26 cellular contexts compared by ENCODE assay signal in the genomic region with DNA sequence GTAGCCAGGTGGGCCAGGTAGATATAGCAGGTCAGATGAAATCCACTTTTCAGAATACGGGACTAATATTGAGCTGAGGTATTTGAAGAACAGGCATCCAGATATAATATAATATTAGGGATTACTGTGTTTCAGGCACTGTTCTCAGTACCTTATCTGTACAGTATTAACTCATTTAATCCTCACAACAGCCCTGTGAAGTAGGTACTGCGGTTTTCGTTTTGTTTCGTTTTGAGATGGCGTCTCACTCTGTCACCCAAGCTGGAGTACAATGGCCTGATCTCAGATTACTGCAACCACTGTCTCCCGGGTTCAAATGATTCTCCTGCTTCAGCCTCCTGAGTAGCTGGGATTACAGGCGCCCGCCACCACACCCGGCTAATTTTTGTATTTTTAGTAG.
DNase-seq lines count a peak whose midpoint lies in the region; ATAC-seq, FAIRE-seq and TF ChIP-seq lines count a peak whose summit lies in the region.
"Had no signal": no experiment of that assay in that cellular context is flagged by ENCODE, and none has a peak within 500 bp of the region (broad histone marks: within the 10 kb centered on the region; RNA-seq: fewer than 3 reads in every experiment).

No MANE protein-coding gene starts in this region.

- RAD21 ChIA-PET in GM12878 (lab: Charles Lee; ENCODE audit: unreplicated experiment), result interaction anchor here (0.6 to 1.1 kb wide), 2 partner anchors 19 to 158 kb away, joined by 3 read pairs; no protein-coding TSS in a partner anchor

- WGBS in GM12878 (ENCODE audit: insufficient coverage, insufficient replicate concordance, low lambda C conversion rate, missing lambda C conversion rate), result 26% methylated on average over 9 of the region's 9 CpGs

- no TSS peak for BruUV-seq in GM12878 (replicated peaks; lab: Mats Ljungman, UMichigan)

- H3K27me3 ChIP-seq in GM12878 (replicated peaks in 1 of 2; ENCODE audit: control insufficient read depth in 2 of 2, insufficient read depth in 2 of 2, low read length in 1 of 2), result no peaks in the 10 kb centered on the region
- peaks cover 0 to 80% (median 17%) of the 10 kb centered on the region in 45 donors for H3K27me3 ChIP-seq in dorsolateral prefrontal cortex
- H3K27me3 ChIP-seq: pancreas, upper lobe of right lung had no signal

- no peak for TF ChIP-seq RAD21 in GM12878 (IDR thresholded peaks at IDR 0.05; ENCODE audit: insufficient read depth, low read depth, low read length)

- TF ChIP-seq POLR2A in GM12878 (IDR thresholded peaks at IDR 0.05; ENCODE audit: low read depth, low read length), result no peak

- no peaks in the 10 kb centered on the region for H3K4me1 ChIP-seq in GM12878 (ENCODE audit: control insufficient read depth, insufficient read depth, low read length)
- H3K4me1 ChIP-seq: Caco-2, heart left ventricle, pancreas, upper lobe of right lung had no signal

- H3K27ac ChIP-seq in GM12878 (ENCODE audit: control insufficient read depth, insufficient read depth) (no peak overlapping the region), dorsolateral prefrontal cortex (no peak overlapping the region)
- H3K27ac ChIP-seq: heart left ventricle, pancreas, upper lobe of right lung had no signal

- TF ChIP-seq CTCF in GM12878 (IDR thresholded peaks at IDR 0.05 in 2 of 3, conservative IDR thresholded peaks at IDR 0.05 in 1 of 3; ENCODE audit: control insufficient read depth in 2 of 3, extremely low read depth in 1 of 3, insufficient read depth in 1 of 3, low read depth in 3 of 3, low read length in 3 of 3), result no peak
- no peak for TF ChIP-seq CTCF in dorsolateral prefrontal cortex (IDR thresholded peaks at IDR 0.05 in 54 of 56, conservative IDR thresholded peaks at IDR 0.05 in 2 of 56; ENCODE audit: low read depth in 1 of 56, partially characterized antibody in 56 of 56)

- H3K4me3 ChIP-seq in GM12878 (no peak overlapping the region), dorsolateral prefrontal cortex (no peak overlapping the region)
- H3K4me3 ChIP-seq: heart left ventricle, K562, pancreas, upper lobe of right lung had no signal

- no peak for FAIRE-seq in GM12878 (lab: Jason Lieb, UNC)
- FAIRE-seq: K562, keratinocyte, pancreas, small intestine had no signal

- no peak overlapping the region for H3K9ac ChIP-seq in GM12878 (ENCODE audit: control insufficient read depth, insufficient read depth, low read length)

- peak; percentile 65 for ATAC-seq in GM18520 (IDR thresholded peaks at IDR 0.05; ENCODE audit: unreplicated experiment)
- ATAC-seq in GM21526 (IDR thresholded peaks at IDR 0.05; ENCODE audit: low FRiP score, unreplicated experiment), result peak; percentile 67
- peak; percentile 64 for ATAC-seq in HG03175 (IDR thresholded peaks at IDR 0.05; ENCODE audit: unreplicated experiment)
- ATAC-seq in GM12878, result peak; percentile 67
- ATAC-seq: activated CD8-positive, alpha-beta T cell treated with anti-CD3 and anti-CD28 coated beads, Interleukin-2, amount 10 ng/mL, durations not matched to agents 7 days and 5 days; heart left ventricle; K562; left ventricle myocardium superior; Panc1; pancreas; upper lobe of right lung had no signal

- H3K79me2 ChIP-seq in GM12878 (ENCODE audit: control insufficient read depth, insufficient read depth, low read length), result no peaks in the 10 kb centered on the region

- intact Hi-C loops in GM12878 (cut with micrococcal nuclease; ENCODE audit: unreplicated experiment), result loop anchor here (10.0 kb wide), 1 partner anchor 61 kb away; no protein-coding TSS in a partner anchor
- intact Hi-C loops in dorsolateral prefrontal cortex (cut with DNase I), result no loop called here

- no peak for TF ChIP-seq EP300 in GM12878 (IDR thresholded peaks at IDR 0.05; ENCODE audit: borderline replicate concordance in 1 of 2, control insufficient read depth in 1 of 2, low read depth in 2 of 2, low read length in 2 of 2)

- H2AFZ ChIP-seq in GM12878 (ENCODE audit: control insufficient read depth, low read depth, low read length), result no peak overlapping the region

- in situ Hi-C loops in GM12878 (cut with MboI), result no loop called here

- SMC1A ChIA-PET in GM12878 (lab: Charles Lee; ENCODE audit: uncharacterized antibody, unreplicated experiment), result interaction anchor here (1.7 kb wide), 1 partner anchor 11 kb away, joined by 3 read pairs; no protein-coding TSS in a partner anchor

- H3K36me3 ChIP-seq in GM12878 (ENCODE audit: control insufficient read depth in 2 of 2, insufficient read depth in 2 of 2, low read length in 1 of 2), result no peaks in the 10 kb centered on the region
- H3K36me3 ChIP-seq: heart left ventricle, pancreas, upper lobe of right lung had no signal

- CTCF ChIA-PET in GM12878 (lab: Yijun Ruan, JAX), result interaction anchor here (0.8 to 1.4 kb wide), 2 partner anchors 27 to 222 kb away, joined by 3 read pairs; no protein-coding TSS in a partner anchor

- H3K4me2 ChIP-seq in GM12878 (ENCODE audit: control insufficient read depth, insufficient read depth), result no peak overlapping the region

- no peaks in the 10 kb centered on the region for H4K20me1 ChIP-seq in GM12878 (ENCODE audit: control insufficient read depth, insufficient read depth)

- DNase-seq in GM12878 (ENCODE audit: low read depth, low spot score) (no peak), dorsolateral prefrontal cortex (no peak), nucleus accumbens (lab: John Stamatoyannopoulos, UW) (no peak), NCI-H69 (lab: John Stamatoyannopoulos, UW) (no peak)
- no peak for DNase-seq in activated naive CD4-positive, alpha-beta T cell (lab: John Stamatoyannopoulos, UW)
- DNase-seq: activated CD8-positive, alpha-beta T cell treated with anti-CD3 and anti-CD28 coated beads, Interleukin-2, amount 10 ng/mL, durations not matched to agents 7 days and 5 days; Caco-2; DMS53; foreskin melanocyte; heart left ventricle; left ventricle myocardium superior; mesendoderm; NCI-H1105; NCI-H2029 treated with DMSO at 0.1 percent for 48 hours; NCI-H526; pancreas; SHP77 treated with DMSO at 0.1 percent for 48 hours; small intestine; stimulated activated naive CD4-positive, alpha-beta T cell; upper lobe of right lung had no signal

- POLR2A ChIA-PET in GM12878 (lab: Charles Lee), result no interaction called here

- no peaks in the 10 kb centered on the region for H3K9me3 ChIP-seq in GM12878 (replicated peaks; ENCODE audit: control insufficient read depth, insufficient read depth, low read length)
- H3K9me3 ChIP-seq: Caco-2, heart left ventricle, pancreas, upper lobe of right lung had no signal

TF ChIP-seq in GM12878, 131 proteins besides CTCF, POLR2A, EP300 and RAD21:
- TF ChIP-seq, protein P1, sequence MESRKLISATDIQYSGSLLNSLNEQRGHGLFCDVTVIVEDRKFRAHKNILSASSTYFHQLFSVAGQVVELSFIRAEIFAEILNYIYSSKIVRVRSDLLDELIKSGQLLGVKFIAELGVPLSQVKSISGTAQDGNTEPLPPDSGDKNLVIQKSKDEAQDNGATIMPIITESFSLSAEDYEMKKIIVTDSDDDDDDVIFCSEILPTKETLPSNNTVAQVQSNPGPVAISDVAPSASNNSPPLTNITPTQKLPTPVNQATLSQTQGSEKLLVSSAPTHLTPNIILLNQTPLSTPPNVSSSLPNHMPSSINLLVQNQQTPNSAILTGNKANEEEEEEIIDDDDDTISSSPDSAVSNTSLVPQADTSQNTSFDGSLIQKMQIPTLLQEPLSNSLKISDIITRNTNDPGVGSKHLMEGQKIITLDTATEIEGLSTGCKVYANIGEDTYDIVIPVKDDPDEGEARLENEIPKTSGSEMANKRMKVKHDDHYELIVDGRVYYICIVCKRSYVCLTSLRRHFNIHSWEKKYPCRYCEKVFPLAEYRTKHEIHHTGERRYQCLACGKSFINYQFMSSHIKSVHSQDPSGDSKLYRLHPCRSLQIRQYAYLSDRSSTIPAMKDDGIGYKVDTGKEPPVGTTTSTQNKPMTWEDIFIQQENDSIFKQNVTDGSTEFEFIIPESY (IDR thresholded peaks at IDR 0.05), result no peak
- no peak for TF ChIP-seq KLF5 (IDR thresholded peaks at IDR 0.05; ENCODE audit: partially characterized antibody)
- no peak for TF ChIP-seq ZNF217 (IDR thresholded peaks at IDR 0.05)
- no peak for TF ChIP-seq CBFB (IDR thresholded peaks at IDR 0.05; ENCODE audit: low read depth)
- peak; percentile 58 for TF ChIP-seq RUNX3 (IDR thresholded peaks at IDR 0.05; ENCODE audit: low read length)
- TF ChIP-seq NR2C2 (IDR thresholded peaks at IDR 0.05; ENCODE audit: borderline replicate concordance, control insufficient read depth, insufficient read length, low read depth), result no peak
- no peak for TF ChIP-seq ZSCAN29 (IDR thresholded peaks at IDR 0.05)
